In the genomic region with DNA sequence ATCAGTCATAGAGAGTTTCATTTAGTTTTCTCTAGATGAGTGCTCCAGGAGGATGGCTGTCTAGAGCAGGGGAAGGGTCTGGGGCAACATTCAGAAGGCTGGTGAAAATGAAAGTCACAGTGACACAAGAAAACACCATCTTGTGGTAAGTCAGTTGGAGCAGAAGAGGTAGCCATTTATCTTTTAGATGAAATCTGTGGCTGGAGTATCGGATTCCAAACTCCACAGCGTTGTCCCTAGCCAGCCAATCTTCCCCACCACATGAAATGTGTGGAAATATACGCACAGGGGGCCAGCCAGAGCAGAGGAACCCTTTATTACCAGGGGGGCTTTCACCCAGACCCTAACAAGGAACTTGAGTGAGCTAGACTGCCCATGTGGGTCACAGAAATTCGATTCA, we compare ENCODE assay signal across 1 cellular context.
TF ChIP-seq lines count a peak whose summit lies in the region.

No MANE protein-coding gene starts in this region.

TF ChIP-seq in K562, 482 proteins besides CTCF, POLR2A, EP300 and RAD21 (continued from another document):
- TF ChIP-seq SRF (CRISPR knock-in tag; IDR thresholded peaks at IDR 0.05) (no peak), HDGF (IDR thresholded peaks at IDR 0.05) (no peak), SNIP1 (IDR thresholded peaks at IDR 0.05; ENCODE audit: low read depth) (no peak), BHLHE40 (IDR thresholded peaks at IDR 0.05; ENCODE audit: low read length) (no peak), ZNF644 (tag; IDR thresholded peaks at IDR 0.05; ENCODE audit: low read depth) (peak; percentile 18; the same call in 1 of the 2 replicates), CHD7 (IDR thresholded peaks at IDR 0.05; ENCODE audit: low read depth, low read length) (no peak), KDM1A (IDR thresholded peaks at IDR 0.05) (no peak), CBFA2T2 (conservative IDR thresholded peaks at IDR 0.05) (0 out of 2 replicates have a peak, but pooled peaks have one; percentile 5), DNMT1 (IDR thresholded peaks at IDR 0.05) (no peak), ERF (CRISPR knock-in tag; IDR thresholded peaks at IDR 0.05) (no peak), XRCC3 (IDR thresholded peaks at IDR 0.05) (no peak), ARID2 (IDR thresholded peaks at IDR 0.05) (no peak), ZNF707 (CRISPR knock-in tag; conservative IDR thresholded peaks at IDR 0.05) (no peak), NUFIP1 (IDR thresholded peaks at IDR 0.05; ENCODE audit: partially characterized antibody) (peak; percentile 61), EHMT2 (IDR thresholded peaks at IDR 0.05) (no peak), TEAD4 (IDR thresholded peaks at IDR 0.05; ENCODE audit: low read length) (peak; percentile 31; the same call in 1 of the 2 replicates), TEAD4 (CRISPR knock-in tag; IDR thresholded peaks at IDR 0.05; ENCODE audit: borderline replicate concordance) (no peak), ZNF696 (CRISPR knock-in tag; conservative IDR thresholded peaks at IDR 0.05) (no peak), TEAD1 (CRISPR knock-in tag; IDR thresholded peaks at IDR 0.05) (peak in 1 of 2 experiments; percentile 62; a peak in 1 of 4 replicates), EGR1 (conservative IDR thresholded peaks at IDR 0.05) (no peak), STAG1 (CRISPR knock-in tag; IDR thresholded peaks at IDR 0.05; ENCODE audit: borderline replicate concordance) (no peak), PYGO2 (tag; IDR thresholded peaks at IDR 0.05) (no peak), CHD2 (IDR thresholded peaks at IDR 0.05; ENCODE audit: low read depth, low read length) (no peak), EP400 (IDR thresholded peaks at IDR 0.05) (peak; percentile 30; the same call in 1 of the 2 replicates), CGGBP1 (CRISPR knock-in tag; IDR thresholded peaks at IDR 0.05) (no peak), GABPB1 (CRISPR knock-in tag; IDR thresholded peaks at IDR 0.05) (no peak; the same call in 1 of the 2 replicates), TCFL5 (CRISPR knock-in tag; conservative IDR thresholded peaks at IDR 0.05) (no peak), PPARD (CRISPR knock-in tag; IDR thresholded peaks at IDR 0.05) (no peak), NCOR1 (IDR thresholded peaks at IDR 0.05) (no peak), FOXK1 (CRISPR knock-in tag; IDR thresholded peaks at IDR 0.05; ENCODE audit: borderline replicate concordance) (no peak)
- TF ChIP-seq, protein P1, sequence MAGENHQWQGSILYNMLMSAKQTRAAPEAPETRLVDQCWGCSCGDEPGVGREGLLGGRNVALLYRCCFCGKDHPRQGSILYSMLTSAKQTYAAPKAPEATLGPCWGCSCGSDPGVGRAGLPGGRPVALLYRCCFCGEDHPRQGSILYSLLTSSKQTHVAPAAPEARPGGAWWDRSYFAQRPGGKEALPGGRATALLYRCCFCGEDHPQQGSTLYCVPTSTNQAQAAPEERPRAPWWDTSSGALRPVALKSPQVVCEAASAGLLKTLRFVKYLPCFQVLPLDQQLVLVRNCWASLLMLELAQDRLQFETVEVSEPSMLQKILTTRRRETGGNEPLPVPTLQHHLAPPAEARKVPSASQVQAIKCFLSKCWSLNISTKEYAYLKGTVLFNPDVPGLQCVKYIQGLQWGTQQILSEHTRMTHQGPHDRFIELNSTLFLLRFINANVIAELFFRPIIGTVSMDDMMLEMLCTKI (IDR thresholded peaks at IDR 0.05; ENCODE audit: partially characterized antibody): no peak
- TF ChIP-seq, protein P2, sequence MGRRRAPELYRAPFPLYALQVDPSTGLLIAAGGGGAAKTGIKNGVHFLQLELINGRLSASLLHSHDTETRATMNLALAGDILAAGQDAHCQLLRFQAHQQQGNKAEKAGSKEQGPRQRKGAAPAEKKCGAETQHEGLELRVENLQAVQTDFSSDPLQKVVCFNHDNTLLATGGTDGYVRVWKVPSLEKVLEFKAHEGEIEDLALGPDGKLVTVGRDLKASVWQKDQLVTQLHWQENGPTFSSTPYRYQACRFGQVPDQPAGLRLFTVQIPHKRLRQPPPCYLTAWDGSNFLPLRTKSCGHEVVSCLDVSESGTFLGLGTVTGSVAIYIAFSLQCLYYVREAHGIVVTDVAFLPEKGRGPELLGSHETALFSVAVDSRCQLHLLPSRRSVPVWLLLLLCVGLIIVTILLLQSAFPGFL (CRISPR knock-in tag; IDR thresholded peaks at IDR 0.05): no peak
- TF ChIP-seq, protein P3, sequence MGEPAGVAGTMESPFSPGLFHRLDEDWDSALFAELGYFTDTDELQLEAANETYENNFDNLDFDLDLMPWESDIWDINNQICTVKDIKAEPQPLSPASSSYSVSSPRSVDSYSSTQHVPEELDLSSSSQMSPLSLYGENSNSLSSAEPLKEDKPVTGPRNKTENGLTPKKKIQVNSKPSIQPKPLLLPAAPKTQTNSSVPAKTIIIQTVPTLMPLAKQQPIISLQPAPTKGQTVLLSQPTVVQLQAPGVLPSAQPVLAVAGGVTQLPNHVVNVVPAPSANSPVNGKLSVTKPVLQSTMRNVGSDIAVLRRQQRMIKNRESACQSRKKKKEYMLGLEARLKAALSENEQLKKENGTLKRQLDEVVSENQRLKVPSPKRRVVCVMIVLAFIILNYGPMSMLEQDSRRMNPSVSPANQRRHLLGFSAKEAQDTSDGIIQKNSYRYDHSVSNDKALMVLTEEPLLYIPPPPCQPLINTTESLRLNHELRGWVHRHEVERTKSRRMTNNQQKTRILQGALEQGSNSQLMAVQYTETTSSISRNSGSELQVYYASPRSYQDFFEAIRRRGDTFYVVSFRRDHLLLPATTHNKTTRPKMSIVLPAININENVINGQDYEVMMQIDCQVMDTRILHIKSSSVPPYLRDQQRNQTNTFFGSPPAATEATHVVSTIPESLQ (CRISPR knock-in tag; IDR thresholded peaks at IDR 0.05): no peak
- TF ChIP-seq, protein P4, sequence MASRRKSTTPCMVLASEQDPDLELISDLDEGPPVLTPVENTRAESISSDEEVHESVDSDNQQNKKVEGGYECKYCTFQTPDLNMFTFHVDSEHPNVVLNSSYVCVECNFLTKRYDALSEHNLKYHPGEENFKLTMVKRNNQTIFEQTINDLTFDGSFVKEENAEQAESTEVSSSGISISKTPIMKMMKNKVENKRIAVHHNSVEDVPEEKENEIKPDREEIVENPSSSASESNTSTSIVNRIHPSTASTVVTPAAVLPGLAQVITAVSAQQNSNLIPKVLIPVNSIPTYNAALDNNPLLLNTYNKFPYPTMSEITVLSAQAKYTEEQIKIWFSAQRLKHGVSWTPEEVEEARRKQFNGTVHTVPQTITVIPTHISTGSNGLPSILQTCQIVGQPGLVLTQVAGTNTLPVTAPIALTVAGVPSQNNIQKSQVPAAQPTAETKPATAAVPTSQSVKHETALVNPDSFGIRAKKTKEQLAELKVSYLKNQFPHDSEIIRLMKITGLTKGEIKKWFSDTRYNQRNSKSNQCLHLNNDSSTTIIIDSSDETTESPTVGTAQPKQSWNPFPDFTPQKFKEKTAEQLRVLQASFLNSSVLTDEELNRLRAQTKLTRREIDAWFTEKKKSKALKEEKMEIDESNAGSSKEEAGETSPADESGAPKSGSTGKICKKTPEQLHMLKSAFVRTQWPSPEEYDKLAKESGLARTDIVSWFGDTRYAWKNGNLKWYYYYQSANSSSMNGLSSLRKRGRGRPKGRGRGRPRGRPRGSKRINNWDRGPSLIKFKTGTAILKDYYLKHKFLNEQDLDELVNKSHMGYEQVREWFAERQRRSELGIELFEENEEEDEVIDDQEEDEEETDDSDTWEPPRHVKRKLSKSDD (conservative IDR thresholded peaks at IDR 0.05; ENCODE audit: low read length): no peak
- TF ChIP-seq, protein P5, sequence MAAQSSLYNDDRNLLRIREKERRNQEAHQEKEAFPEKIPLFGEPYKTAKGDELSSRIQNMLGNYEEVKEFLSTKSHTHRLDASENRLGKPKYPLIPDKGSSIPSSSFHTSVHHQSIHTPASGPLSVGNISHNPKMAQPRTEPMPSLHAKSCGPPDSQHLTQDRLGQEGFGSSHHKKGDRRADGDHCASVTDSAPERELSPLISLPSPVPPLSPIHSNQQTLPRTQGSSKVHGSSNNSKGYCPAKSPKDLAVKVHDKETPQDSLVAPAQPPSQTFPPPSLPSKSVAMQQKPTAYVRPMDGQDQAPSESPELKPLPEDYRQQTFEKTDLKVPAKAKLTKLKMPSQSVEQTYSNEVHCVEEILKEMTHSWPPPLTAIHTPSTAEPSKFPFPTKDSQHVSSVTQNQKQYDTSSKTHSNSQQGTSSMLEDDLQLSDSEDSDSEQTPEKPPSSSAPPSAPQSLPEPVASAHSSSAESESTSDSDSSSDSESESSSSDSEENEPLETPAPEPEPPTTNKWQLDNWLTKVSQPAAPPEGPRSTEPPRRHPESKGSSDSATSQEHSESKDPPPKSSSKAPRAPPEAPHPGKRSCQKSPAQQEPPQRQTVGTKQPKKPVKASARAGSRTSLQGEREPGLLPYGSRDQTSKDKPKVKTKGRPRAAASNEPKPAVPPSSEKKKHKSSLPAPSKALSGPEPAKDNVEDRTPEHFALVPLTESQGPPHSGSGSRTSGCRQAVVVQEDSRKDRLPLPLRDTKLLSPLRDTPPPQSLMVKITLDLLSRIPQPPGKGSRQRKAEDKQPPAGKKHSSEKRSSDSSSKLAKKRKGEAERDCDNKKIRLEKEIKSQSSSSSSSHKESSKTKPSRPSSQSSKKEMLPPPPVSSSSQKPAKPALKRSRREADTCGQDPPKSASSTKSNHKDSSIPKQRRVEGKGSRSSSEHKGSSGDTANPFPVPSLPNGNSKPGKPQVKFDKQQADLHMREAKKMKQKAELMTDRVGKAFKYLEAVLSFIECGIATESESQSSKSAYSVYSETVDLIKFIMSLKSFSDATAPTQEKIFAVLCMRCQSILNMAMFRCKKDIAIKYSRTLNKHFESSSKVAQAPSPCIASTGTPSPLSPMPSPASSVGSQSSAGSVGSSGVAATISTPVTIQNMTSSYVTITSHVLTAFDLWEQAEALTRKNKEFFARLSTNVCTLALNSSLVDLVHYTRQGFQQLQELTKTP (IDR thresholded peaks at IDR 0.05; ENCODE audit: low read depth in 1 of 2, partially characterized antibody in 2 of 2): no peak
